Comparison of ENCODE assay signal across 8 cellular contexts in genomic region chr3:39208463-39209055, GRCh38. TPM values are rescaled to one million over a fixed set of nuclear protein-coding genes. Genes with fewer than 3 reads are reported as not detected.
DNase-seq lines count a peak whose midpoint lies in the region; ATAC-seq, FAIRE-seq and TF ChIP-seq lines count a peak whose summit lies in the region.

No MANE protein-coding gene starts in this region.

- no peak for TF ChIP-seq POLR2A in esophagus muscularis mucosa (IDR thresholded peaks at IDR 0.05; ENCODE audit: low read depth)

- no peak overlapping the region for H3K27ac ChIP-seq in esophagus muscularis mucosa (replicated peaks in 1 of 4)

- no peaks in the 10 kb centered on the region for H3K36me3 ChIP-seq in esophagus muscularis mucosa

- intact Hi-C loops in esophagus muscularis mucosa (cut with DNase I) = loop anchor here (2.0 kb wide), 1 partner anchor 80 kb away; no protein-coding TSS in a partner anchor

- WGBS in esophagus muscularis mucosa = 43% methylated on average over 7 of the region's 7 CpGs

- H3K4me1 ChIP-seq in esophagus muscularis mucosa = peaks cover 0 to 9% (median 2%) of the 10 kb centered on the region in 4 donors

- peak; percentile 15 to 42 for DNase-seq in NCI-H524 (lab: John Stamatoyannopoulos, UW)
- DNase-seq in NCI-H524 treated with DMSO at 0.1 percent for 48 hours (lab: John Stamatoyannopoulos, UW) = no peak
- peak; percentile 49 for DNase-seq in HTR-8/SVneo (ENCODE audit: insufficient read length, low spot score)
- DNase-seq in T-helper 1 cell = peak in 3 of 5 donors; percentile 15 to 37 (median 21)
- peak; percentile 91 for DNase-seq in esophagus muscularis mucosa (ENCODE audit: extremely low spot score)
- peak; percentile 66 for DNase-seq in mucosa of gallbladder (ENCODE audit: low spot score)
- DNase-seq in NCI-H2029 (lab: John Stamatoyannopoulos, UW) = no peak

- no peak for TF ChIP-seq EP300 in esophagus muscularis mucosa (IDR thresholded peaks at IDR 0.05)

- no peaks in the 10 kb centered on the region for H3K27me3 ChIP-seq in esophagus muscularis mucosa

- peak; percentile 57 to 66 (median 64) for TF ChIP-seq CTCF in esophagus muscularis mucosa (IDR thresholded peaks at IDR 0.05)

- peaks cover 0 to 4% (median 0%) of the 10 kb centered on the region in 4 donors for H3K9me3 ChIP-seq in esophagus muscularis mucosa

- no peak overlapping the region for H3K4me3 ChIP-seq in esophagus muscularis mucosa

- no peak for FAIRE-seq in HTR-8/SVneo (lab: Jason Lieb, UNC)

- ATAC-seq in HG03457 (IDR thresholded peaks at IDR 0.05; ENCODE audit: unreplicated experiment) = no peak

RNA-seq across cellular contexts. Expression of gene XIRP1, which starts 16.2 kb away (rescaled TPM):
- total RNA-seq in esophagus muscularis mucosa = 1 to 10 TPM in 1 of 4 donors, not detected in 3; 1.3 TPM
- 0.09 TPM for total RNA-seq in mucosa of gallbladder

RNA-seq across cellular contexts. Expression of gene CSRNP1, which starts 55.2 kb away (rescaled TPM):
- total RNA-seq in esophagus muscularis mucosa (100 to 1,000 TPM in 1 of 4 donors, 10 to 100 TPM in 3; 27.8 to 183 (median 45.4) TPM), mucosa of gallbladder (21.7 TPM)

Comparison
In these comparisons a context has a peak if more than half of its experiments do, and no peak if none do; other contexts are left out.
1. DNase-seq: peak in NCI-H524 (2 of 2), HTR-8/SVneo (single experiment), T-helper 1 cell (3 of 5), esophagus muscularis mucosa (single experiment) and mucosa of gallbladder (single experiment); none in NCI-H524 treated with DMSO at 0.1 percent for 48 hours (single experiment) and NCI-H2029 (single experiment).